ENCODE assay signal across 26 cellular contexts in genomic region chr6:75070244-75070643, GRCh38.
"Had no signal": no experiment of that assay in that cellular context is flagged by ENCODE, and none has a peak within 500 bp of the region (broad histone marks: within the 10 kb centered on the region; RNA-seq: fewer than 3 reads in every experiment).

No MANE protein-coding gene starts in this region.

- H3K36me3 ChIP-seq: esophagus squamous epithelium, left ventricle myocardium inferior, right lobe of liver, spleen, tibial artery, upper lobe of right lung, vagina had no signal

- H3K4me3 Mint-ChIP-seq: dendritic cell treated with granulocyte-macrophage colony-stimulating factor and Interleukin-4, amounts not matched to agents 40 ng/mL and 50 ng/mL, for 4 days; effector memory CD8-positive, alpha-beta T cell; natural killer cell treated with Interleukin-12 subunit alpha and Interleukin-12 subunit beta and Interleukin-15 and Interleukin-18, amount 100 ng/mL, for 72 hours; stimulated activated memory B cell treated with anti-CD40 and anti-IgM and Interleukin-4, amounts not matched to agents 10 μg/mL and 1 μg/mL and 100 μg/mL, for 72 hours; stimulated activated naive CD8-positive, alpha-beta T cell treated with anti-CD3 and anti-CD28 coated beads, Interleukin-15, Interleukin-2, amounts not matched to agents 100 ng/mL and 50 ng/mL, for 24 hours had no signal

- H3K27me3 ChIP-seq: esophagus squamous epithelium, hepatocyte, right lobe of liver, spleen, tibial artery, upper lobe of right lung, vagina had no signal

- H3K4me1 ChIP-seq: esophagus squamous epithelium, left ventricle myocardium inferior, psoas muscle, right lobe of liver, spleen, tibial artery, upper lobe of right lung, vagina had no signal

- H2AFZ ChIP-seq: hepatocyte had no signal

- H3K9me3 ChIP-seq: esophagus squamous epithelium, right lobe of liver, spleen, tibial artery, upper lobe of right lung, vagina had no signal

- H3K4me1 Mint-ChIP-seq: stimulated activated memory B cell treated with anti-CD40 and anti-IgM and Interleukin-4, amounts not matched to agents 10 μg/mL and 1 μg/mL and 100 μg/mL, for 72 hours had no signal

- DNase-seq: effector memory CD8-positive, alpha-beta T cell; esophagus squamous epithelium; foreskin melanocyte; head of caudate nucleus; kidney; left cardiac atrium; left ventricle myocardium inferior; mesenchymal stem cell; midbrain; occipital lobe; psoas muscle; retina; right lobe of liver; spleen; stimulated activated CD4-positive, alpha-beta T cell treated with anti-CD3 and anti-CD28 coated beads, Interleukin-15, amount 100 ng/mL, for 24 hours; stimulated activated CD4-positive, alpha-beta T cell treated with anti-CD3 and anti-CD28 coated beads, Interleukin-1b, Interleukin-23, amount 100 ng/mL, for 48 hours; stimulated activated CD4-positive, alpha-beta T cell treated with anti-CD3 and anti-CD28 coated beads, Interleukin-4, amount 100 ng/mL, for 24 hours; tibial artery; upper lobe of right lung had no signal

- H3K27ac Mint-ChIP-seq: dendritic cell treated with granulocyte-macrophage colony-stimulating factor and Interleukin-4, amounts not matched to agents 40 ng/mL and 50 ng/mL, for 4 days; effector memory CD8-positive, alpha-beta T cell; natural killer cell treated with Interleukin-12 subunit alpha and Interleukin-12 subunit beta and Interleukin-15 and Interleukin-18, amount 100 ng/mL, for 72 hours; stimulated activated memory B cell treated with anti-CD40 and anti-IgM and Interleukin-4, amounts not matched to agents 10 μg/mL and 1 μg/mL and 100 μg/mL, for 72 hours; stimulated activated naive CD8-positive, alpha-beta T cell treated with anti-CD3 and anti-CD28 coated beads, Interleukin-15, Interleukin-2, amounts not matched to agents 100 ng/mL and 50 ng/mL, for 24 hours had no signal

- H3K4me3 ChIP-seq: esophagus squamous epithelium, hepatocyte, left ventricle myocardium inferior, lung, psoas muscle, right lobe of liver, spleen, tibial artery, upper lobe of right lung, vagina had no signal

- ATAC-seq: effector memory CD8-positive, alpha-beta T cell; left cardiac atrium; natural killer cell treated with Interleukin-12 subunit alpha and Interleukin-12 subunit beta and Interleukin-15 and Interleukin-18, amount 100 ng/mL, for 72 hours; psoas muscle; right lobe of liver; stimulated activated memory B cell treated with anti-CD40 and anti-IgM and Interleukin-4, amounts not matched to agents 10 μg/mL and 1 μg/mL and 100 μg/mL, for 72 hours; upper lobe of right lung had no signal

- H3K9me3 Mint-ChIP-seq: dendritic cell treated with granulocyte-macrophage colony-stimulating factor and Interleukin-4, amounts not matched to agents 40 ng/mL and 50 ng/mL, for 4 days; stimulated activated naive CD8-positive, alpha-beta T cell treated with anti-CD3 and anti-CD28 coated beads, Interleukin-15, Interleukin-2, amounts not matched to agents 100 ng/mL and 50 ng/mL, for 24 hours had no signal

- H3K4me2 ChIP-seq: hepatocyte had no signal

- H3K27ac ChIP-seq: esophagus squamous epithelium, hepatocyte, left ventricle myocardium inferior, psoas muscle, right lobe of liver, spleen, tibial artery, upper lobe of right lung, vagina had no signal

- H3K36me3 Mint-ChIP-seq: natural killer cell treated with Interleukin-12 subunit alpha and Interleukin-12 subunit beta and Interleukin-15 and Interleukin-18, amount 100 ng/mL, for 72 hours; stimulated activated memory B cell treated with anti-CD40 and anti-IgM and Interleukin-4, amounts not matched to agents 10 μg/mL and 1 μg/mL and 100 μg/mL, for 72 hours had no signal

- FAIRE-seq: kidney had no signal

- H3K27me3 Mint-ChIP-seq: dendritic cell treated with granulocyte-macrophage colony-stimulating factor and Interleukin-4, amounts not matched to agents 40 ng/mL and 50 ng/mL, for 4 days; effector memory CD8-positive, alpha-beta T cell; natural killer cell treated with Interleukin-12 subunit alpha and Interleukin-12 subunit beta and Interleukin-15 and Interleukin-18, amount 100 ng/mL, for 72 hours; stimulated activated memory B cell treated with anti-CD40 and anti-IgM and Interleukin-4, amounts not matched to agents 10 μg/mL and 1 μg/mL and 100 μg/mL, for 72 hours; stimulated activated naive CD8-positive, alpha-beta T cell treated with anti-CD3 and anti-CD28 coated beads, Interleukin-15, Interleukin-2, amounts not matched to agents 100 ng/mL and 50 ng/mL, for 24 hours had no signal
